Comparison of ENCODE assay signal across 12 cellular contexts in the genomic region with DNA sequence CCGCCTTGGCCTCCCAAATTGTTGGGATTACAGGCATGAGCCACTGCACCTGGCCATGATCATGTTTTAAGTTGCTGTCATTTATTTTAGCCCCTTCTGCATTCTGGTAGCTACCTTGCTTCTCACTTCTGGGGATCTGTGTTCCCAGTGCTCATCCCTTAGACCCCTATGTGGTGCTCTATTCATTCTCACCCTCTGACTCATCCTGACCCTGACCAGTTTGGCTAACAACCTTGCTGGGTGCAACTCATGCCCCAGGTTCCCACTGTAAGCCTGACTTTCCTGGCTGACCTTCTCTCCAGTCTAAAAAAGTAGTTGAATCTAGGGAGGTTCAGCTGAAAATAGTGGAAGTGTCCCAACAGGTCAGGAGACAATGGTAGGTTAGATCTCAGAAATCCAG. TPM values are rescaled to one million over a fixed set of nuclear protein-coding genes. Genes with fewer than 3 reads are reported as not detected.
"Had no signal": no experiment of that assay in that cellular context is flagged by ENCODE, and none has a peak within 500 bp of the region (broad histone marks: within the 10 kb centered on the region; RNA-seq: fewer than 3 reads in every experiment).

No MANE protein-coding gene starts in this region.

- H3K27ac ChIP-seq: GM23248, HL-60, KMS-11 had no signal

- H3K27ac Mint-ChIP-seq: HFFc6, IgD-negative memory B cell had no signal

- H3K36me3 ChIP-seq: HAP-1 had no signal

- H3K9me3 ChIP-seq: HAP-1 had no signal

- H3K4me3 ChIP-seq: GM23248, HAP-1 had no signal

- H3K4me1 ChIP-seq: HAP-1 had no signal

- H2AFZ ChIP-seq: GM23248 had no signal

- H3K27me3 Mint-ChIP-seq: IgD-negative memory B cell had no signal

- H3K9ac ChIP-seq: GM23248, KMS-11 had no signal

- H3K9me3 Mint-ChIP-seq: HFFc6, IgD-negative memory B cell had no signal

- DNase-seq: GM23248, GOT3, HFFc6, KBM-7 had no signal

- H3K4me2 ChIP-seq: KMS-11 had no signal

- H3K36me3 Mint-ChIP-seq: IgD-negative memory B cell had no signal

- H3K4me3 Mint-ChIP-seq: HFFc6, IgD-negative memory B cell had no signal

- ATAC-seq: HCT116 had no signal

RNA-seq across cellular contexts. Expression of a gene that starts 47.4 kb away (rescaled TPM):
- total RNA-seq: GM23248, H4, H7, HFFc6, HT1080 had no signal
